ENCODE assay signal across 18 cellular contexts in genomic region chr2:8469709-8470493, GRCh38.
A peak's percentile ranks its signal among the peaks of the same experiment; 100 is the strongest.
DNase-seq lines count a peak whose midpoint lies in the region; ATAC-seq and TF ChIP-seq lines count a peak whose summit lies in the region.
"Had no signal": no experiment of that assay in that cellular context is flagged by ENCODE, and none has a peak within 500 bp of the region (broad histone marks: within the 10 kb centered on the region; RNA-seq: fewer than 3 reads in every experiment).

No MANE protein-coding gene starts in this region.

- H2BK12ac ChIP-seq in trophoblast cell (ENCODE audit: low read length), result no peak overlapping the region

- no CpG with 5 or more reads among the region's 11 CpGs for WGBS in trophoblast cell (ENCODE audit: extremely low coverage, insufficient coverage, insufficient read length)

- DNase-seq in GM12865 (ENCODE audit: low read depth) (peak; percentile 47), HK-2 (ENCODE audit: unreplicated experiment) (peak; percentile 46), immature natural killer cell (peak in 2 of 3 donors; percentile 36 to 50), SIG-M5 treated with dmso at 0.1 percent for 504 hours (lab: John Stamatoyannopoulos, UW; ENCODE audit: unreplicated experiment) (no peak), trophoblast cell (no peak), medulla oblongata (ENCODE audit: extremely low spot score) (no peak), COLO668 (lab: John Stamatoyannopoulos, UW; ENCODE audit: unreplicated experiment) (no peak)
- DNase-seq: activated CD4-positive, CD25-positive, alpha-beta regulatory T cell treated with anti-CD3 and anti-CD28 coated beads, Interleukin-2, amount 50 U/mL, for 72 hours; activated naive CD4-positive, alpha-beta T cell; Caco-2; colonic mucosa; naive thymus-derived CD8-positive, alpha-beta T cell; NCI-H1092 treated with DMSO at 0.1 percent for 48 hours; NCI-H526; SHP77; spleen; stimulated activated CD8-positive, alpha-beta memory T cell treated with anti-CD3 and anti-CD28 coated beads, Interleukin-4, amount 100 ng/mL, for 48 hours had no signal

- H3K4me3 ChIP-seq in GM12865 (ENCODE audit: low read depth, low read length), result no peak overlapping the region
- no peak overlapping the region for H3K4me3 ChIP-seq in trophoblast cell (ENCODE audit: low read depth, low read length)
- H3K4me3 ChIP-seq: colonic mucosa, spleen had no signal

- H3K27me3 Mint-ChIP-seq in immature natural killer cell (ENCODE audit: low read depth in 3 of 3), result peaks cover 5 to 8% (median 6%) of the 10 kb centered on the region in 3 donors

- no peak overlapping the region for H3K9ac ChIP-seq in trophoblast cell (ENCODE audit: low read length)

- no peak overlapping the region for H4K8ac ChIP-seq in trophoblast cell (ENCODE audit: low read depth, low read length)

- peak overlapping the region; percentile 58 to 80 (median 71) for H3K4me3 Mint-ChIP-seq in immature natural killer cell

- H4K91ac ChIP-seq in trophoblast cell (ENCODE audit: low read depth, low read length), result no peak overlapping the region

- no peak overlapping the region for H3K4ac ChIP-seq in trophoblast cell (ENCODE audit: low read depth, low read length)

- no peak overlapping the region for H2BK120ac ChIP-seq in trophoblast cell (ENCODE audit: insufficient read depth, low read length, poor library complexity)

- peaks cover 7 to 15% (median 12%) of the 10 kb centered on the region in 3 donors for H3K36me3 Mint-ChIP-seq in immature natural killer cell
- H3K36me3 Mint-ChIP-seq: naive thymus-derived CD8-positive, alpha-beta T cell had no signal

- no peaks in the 10 kb centered on the region for H3K79me2 ChIP-seq in trophoblast cell (ENCODE audit: control insufficient read depth, insufficient read depth, low read length, poor library complexity)

- H3K4me1 Mint-ChIP-seq in immature natural killer cell, result peaks cover 67 to 84% of the 10 kb centered on the region in 2 donors

- H2AK5ac ChIP-seq in trophoblast cell (ENCODE audit: low read length), result no peak overlapping the region

- H3K18ac ChIP-seq in trophoblast cell (ENCODE audit: low read length), result no peak overlapping the region

- H3K79me1 ChIP-seq in trophoblast cell (ENCODE audit: low read length), result no peaks in the 10 kb centered on the region

- H2BK5ac ChIP-seq in trophoblast cell (ENCODE audit: low read depth, low read length, poor library complexity), result no peak overlapping the region

- peak; percentile 47 for ATAC-seq in GM19467 (IDR thresholded peaks at IDR 0.05; ENCODE audit: unreplicated experiment)
- ATAC-seq: naive thymus-derived CD8-positive, alpha-beta T cell had no signal

- H3K9me3 ChIP-seq in trophoblast cell (ENCODE audit: insufficient read depth, low read depth, low read length), result no peaks in the 10 kb centered on the region
- H3K9me3 ChIP-seq: colonic mucosa, spleen had no signal

- TF ChIP-seq CTCF in GM12865 (IDR thresholded peaks at IDR 0.05; ENCODE audit: insufficient read depth, low read depth, low read length, missing control alignments), result no peak

- H3K27ac Mint-ChIP-seq in immature natural killer cell, result peak overlapping the region; percentile 84 to 95 (median 92)

- no peaks in the 10 kb centered on the region for H3K27me3 ChIP-seq in trophoblast cell (ENCODE audit: insufficient read depth, low read length)
- H3K27me3 ChIP-seq: colonic mucosa had no signal

- H3K23ac ChIP-seq in trophoblast cell (ENCODE audit: low read length), result no peak overlapping the region

- no peaks in the 10 kb centered on the region for H3K36me3 ChIP-seq in trophoblast cell (ENCODE audit: control insufficient read depth in 1 of 2, insufficient read depth in 2 of 2, low read length in 2 of 2)
- H3K36me3 ChIP-seq: colonic mucosa, spleen had no signal

- no peak overlapping the region for H3K4me2 ChIP-seq in trophoblast cell (ENCODE audit: low read length)

- no peak overlapping the region for H3K14ac ChIP-seq in trophoblast cell (ENCODE audit: low read length)

- H2AFZ ChIP-seq in trophoblast cell (ENCODE audit: insufficient read depth, low read length, poor library complexity), result no peak overlapping the region

- peaks cover 0 to 1% (median 0%) of the 10 kb centered on the region in 6 donors for H3K9me3 Mint-ChIP-seq in immature natural killer cell
- H3K9me3 Mint-ChIP-seq: naive thymus-derived CD8-positive, alpha-beta T cell had no signal

- H3K27ac ChIP-seq in trophoblast cell (ENCODE audit: low read depth, low read length), result no peak overlapping the region
- H3K27ac ChIP-seq: colonic mucosa had no signal

- no peaks in the 10 kb centered on the region for H3K4me1 ChIP-seq in trophoblast cell (ENCODE audit: control insufficient read depth in 1 of 2, insufficient read depth in 2 of 2, low read length in 2 of 2)
- H3K4me1 ChIP-seq: Caco-2, colonic mucosa had no signal

- no peak overlapping the region for H4K12ac ChIP-seq in trophoblast cell (ENCODE audit: low read depth, low read length)

Comparison
In these comparisons a context has a peak if more than half of its experiments do, and no peak if none do; other contexts are left out.
1. DNase-seq: peak in GM12865 (single experiment), HK-2 (single experiment) and immature natural killer cell (2 of 3); none in SIG-M5 treated with dmso at 0.1 percent for 504 hours (single experiment), trophoblast cell (0 of 2), medulla oblongata (single experiment) and COLO668 (single experiment).